7 cellular contexts compared by ENCODE assay signal in genomic region chr3:52123106-52123708, GRCh38. TPM values are rescaled to one million over a fixed set of nuclear protein-coding genes. Genes with fewer than 3 reads are reported as not detected.
DNase-seq lines count a peak whose midpoint lies in the region; ATAC-seq, FAIRE-seq and TF ChIP-seq lines count a peak whose summit lies in the region.

No MANE protein-coding gene starts in this region.

- H3K27me3 Mint-ChIP-seq in T-helper 2 cell treated with Interferon-gamma antibody and Interleukin-4, amounts not matched to agents 5 μg/mL and 100 μg/mL, for 36 hours (ENCODE audit: low read depth) = no peaks in the 10 kb centered on the region

- H3K4me1 Mint-ChIP-seq in T-helper 2 cell treated with Interferon-gamma antibody and Interleukin-4, amounts not matched to agents 5 μg/mL and 100 μg/mL, for 36 hours (ENCODE audit: low read depth) = peaks cover 11% of the 10 kb centered on the region

- no peaks in the 10 kb centered on the region for H3K36me3 ChIP-seq in right atrium auricular region

- H3K27me3 ChIP-seq in right atrium auricular region = no peaks in the 10 kb centered on the region

- no peaks in the 10 kb centered on the region for H3K9me3 Mint-ChIP-seq in T-helper 2 cell treated with Interferon-gamma antibody and Interleukin-4, amounts not matched to agents 5 μg/mL and 100 μg/mL, for 36 hours

- no peak for TF ChIP-seq POLR2A in GM12891 (IDR thresholded peaks at IDR 0.05; ENCODE audit: low read depth, low read length)

- no peak overlapping the region for H3K27ac Mint-ChIP-seq in T-helper 2 cell treated with Interferon-gamma antibody and Interleukin-4, amounts not matched to agents 5 μg/mL and 100 μg/mL, for 36 hours

- H3K4me1 ChIP-seq in right atrium auricular region = peaks cover 0 to 49% of the 10 kb centered on the region in 2 donors

- no peak overlapping the region for H3K4me3 Mint-ChIP-seq in T-helper 2 cell treated with Interferon-gamma antibody and Interleukin-4, amounts not matched to agents 5 μg/mL and 100 μg/mL, for 36 hours

- DNase-seq in GM12891 (ENCODE audit: insufficient read length, low spot score) (peak; percentile 84), KBM-7 (peak; percentile 86), anterior cingulate cortex (lab: John Stamatoyannopoulos, UW) (peak in 53 of 58 donors; percentile 25 to 83 (median 63)), right atrium auricular region (ENCODE audit: low spot score) (peak; percentile 80), retina (peak; percentile 84)
- peak; percentile 64 for DNase-seq in T-helper 2 cell treated with Interferon-gamma antibody and Interleukin-4, amounts not matched to agents 5 μg/mL and 100 μg/mL, for 36 hours (ENCODE audit: low spot score)

- peak; percentile 96 for FAIRE-seq in GM12891 (lab: Jason Lieb, UNC)

- H3K4me3 ChIP-seq in right atrium auricular region = no peak overlapping the region

- in situ Hi-C loops in KBM-7 (cut with MboI; ENCODE audit: low pct_unique_long_range_greater_than_20kb, low sequenced_read_pairs) = no loop called here

- no peaks in the 10 kb centered on the region for H3K9me3 ChIP-seq in right atrium auricular region

- peaks cover 20% of the 10 kb centered on the region for H3K36me3 Mint-ChIP-seq in T-helper 2 cell treated with Interferon-gamma antibody and Interleukin-4, amounts not matched to agents 5 μg/mL and 100 μg/mL, for 36 hours (ENCODE audit: low read depth)

- peak; percentile 83 to 95 for TF ChIP-seq CTCF in right atrium auricular region (IDR thresholded peaks at IDR 0.05)

- ATAC-seq in HG03045 (IDR thresholded peaks at IDR 0.05; ENCODE audit: unreplicated experiment) = no peak

- H3K27ac ChIP-seq in right atrium auricular region = peak overlapping the region; percentile 75

TF ChIP-seq in GM12891, 5 proteins besides CTCF, POLR2A, EP300 and RAD21:
- peak; percentile 94 for TF ChIP-seq PAX5 (IDR thresholded peaks at IDR 0.05; ENCODE audit: insufficient read depth, low read length, severe bottlenecking)
- TF ChIP-seq POU2F2 (IDR thresholded peaks at IDR 0.05; ENCODE audit: low read depth, low read length) = no peak
- TF ChIP-seq POLR2AphosphoS5 (IDR thresholded peaks at IDR 0.05; ENCODE audit: low read depth, low read length) = no peak

RNA-seq across cellular contexts. Expression of gene POC1A, which starts 31.0 kb away (rescaled TPM):
- polyA plus RNA-seq in GM12891 (2012; ENCODE audit: low read depth, missing spikeins) = 10.3 TPM
- under 1 TPM; 0.47 to 0.78 TPM for total RNA-seq in right atrium auricular region
